20 cellular contexts compared by ENCODE assay signal in genomic region chr16:86214326-86215232, GRCh38.
DNase-seq lines count a peak whose midpoint lies in the region; ATAC-seq, FAIRE-seq and TF ChIP-seq lines count a peak whose summit lies in the region.
"Had no signal": no experiment of that assay in that cellular context is flagged by ENCODE, and none has a peak within 500 bp of the region (broad histone marks: within the 10 kb centered on the region; RNA-seq: fewer than 3 reads in every experiment).

No MANE protein-coding gene starts in this region.

- H3K27ac ChIP-seq in body of pancreas (peak overlapping the region; percentile 50 to 77 (median 58)), heart right ventricle (peak overlapping the region in 4 of 10 donors; percentile 16 to 58 (median 31)), pancreas (peak overlapping the region; percentile 10 to 58 (median 18))
- H3K27ac ChIP-seq: hepatocyte, PC-9 had no signal

- ATAC-seq in body of pancreas (no peak), heart right ventricle (peak; percentile 39 to 91 (median 80)), pancreas (peak in 1 of 4 donors; percentile 1)
- ATAC-seq: CD8-positive, alpha-beta T cell; left colon had no signal

- H3K9me3 ChIP-seq in body of pancreas (no peaks in the 10 kb centered on the region), heart right ventricle (peaks cover 0 to 5% (median 0%) of the 10 kb centered on the region in 11 donors), pancreas (no peaks in the 10 kb centered on the region)

- FAIRE-seq in pancreas (lab: Jason Lieb, UNC) (no peak), frontal cortex (lab: Jason Lieb, UNC) (no peak), D721Med (lab: Jason Lieb, UNC) (no peak), GM19239 (lab: Jason Lieb, UNC) (no peak)
- FAIRE-seq: A204.1, endothelial cell of umbilical vein, H54 had no signal

- intact Hi-C loops in body of pancreas (cut with DNase I) (no loop called here), heart right ventricle (cut with DNase I) (no loop called here), pancreas (cut with DNase I) (no loop called here)

- H3K4me1 ChIP-seq in body of pancreas (peaks cover 54% of the 10 kb centered on the region), heart right ventricle (peaks cover 0 to 14% (median 0%) of the 10 kb centered on the region in 9 donors), pancreas (peaks cover 40 to 50% (median 42%) of the 10 kb centered on the region in 3 donors)

- WGBS in body of pancreas, 2 donors = 44 to 47% methylated on average over 13 to 14 of the region's 14 CpGs
- WGBS in heart right ventricle, 2 donors = 45 to 57% methylated on average over 14 of the region's 14 CpGs
- 38 to 39% methylated on average over 14 of the region's 14 CpGs for WGBS in pancreas, 2 donors

- TF ChIP-seq POLR2A in body of pancreas (IDR thresholded peaks at IDR 0.05) = no peak

- H3K36me3 ChIP-seq in body of pancreas (replicated peaks in 1 of 2; ENCODE audit: insufficient read depth in 1 of 2, low read depth in 2 of 2) (no peaks in the 10 kb centered on the region), heart right ventricle (no peaks in the 10 kb centered on the region), pancreas (no peaks in the 10 kb centered on the region)

- H3K27me3 ChIP-seq in body of pancreas = no peaks in the 10 kb centered on the region
- peaks cover 0 to 31% (median 10%) of the 10 kb centered on the region in 7 donors for H3K27me3 ChIP-seq in heart right ventricle
- H3K27me3 ChIP-seq in pancreas = no peaks in the 10 kb centered on the region
- H3K27me3 ChIP-seq: hepatocyte had no signal

- no peak overlapping the region for H3K4me3 ChIP-seq in body of pancreas
- no peak overlapping the region for H3K4me3 ChIP-seq in heart right ventricle
- no peak overlapping the region for H3K4me3 ChIP-seq in pancreas
- H3K4me3 ChIP-seq: hepatocyte, PC-9 had no signal

- TF ChIP-seq CTCF in body of pancreas (IDR thresholded peaks at IDR 0.05) = no peak
- no peak for TF ChIP-seq CTCF in heart right ventricle (IDR thresholded peaks at IDR 0.05)
- no peak for TF ChIP-seq CTCF in pancreas (IDR thresholded peaks at IDR 0.05)
- no peak for TF ChIP-seq CTCF in D721Med (IDR thresholded peaks at IDR 0.05; ENCODE audit: insufficient read depth, missing control alignments)

- peak; percentile 16 for DNase-seq in A172 (ENCODE audit: low spot score)
- peak in 3 of 4 donors; percentile 19 to 41 (median 22) for DNase-seq in body of pancreas
- DNase-seq in heart right ventricle = peak in 1 of 2 donors; percentile 24
- DNase-seq in pancreas = peak in 2 of 6 donors; percentile 14 to 50
- DNase-seq in frontal cortex (ENCODE audit: low spot score in 2 of 2) = no peak
- no peak for DNase-seq in D721Med (ENCODE audit: insufficient read length, low spot score)
- DNase-seq in RPMI8226 = no peak
- DNase-seq in GM19239 (ENCODE audit: insufficient read length, low spot score) = no peak
- DNase-seq: activated CD8-positive, alpha-beta memory T cell treated with anti-CD3 and anti-CD28 coated beads for 24 hours; CD8-positive, alpha-beta T cell; cerebellar nuclear complex; EL; NCI-H1694; NCI-H510A treated with DMSO at 0.1 percent for 48 hours; PC-9 had no signal

Comparison
In these comparisons a context has a peak if more than half of its experiments do, and no peak if none do; other contexts are left out.
1. DNase-seq: peak in A172 (single experiment) and body of pancreas (3 of 4); none in frontal cortex (0 of 2), D721Med (single experiment), RPMI8226 (single experiment) and GM19239 (single experiment).